21 cellular contexts compared by ENCODE assay signal in genomic region chr6:3233321-3233720, GRCh38. TPM values are rescaled to one million over a fixed set of nuclear protein-coding genes. Genes with fewer than 3 reads are reported as not detected.
DNase-seq lines count a peak whose midpoint lies in the region; ATAC-seq, FAIRE-seq and TF ChIP-seq lines count a peak whose summit lies in the region.
"Had no signal": no experiment of that assay in that cellular context is flagged by ENCODE, and none has a peak within 500 bp of the region (broad histone marks: within the 10 kb centered on the region; RNA-seq: fewer than 3 reads in every experiment).

No MANE protein-coding gene starts in this region.

- no peaks in the 10 kb centered on the region for H3K9me3 Mint-ChIP-seq in neural crest cell
- H3K9me3 Mint-ChIP-seq in activated naive CD4-positive, alpha-beta T cell treated with anti-CD3 and anti-CD28 coated beads, Interleukin-2, amount 10 ng/mL, durations not matched to agents 7 days and 5 days = no peaks in the 10 kb centered on the region

- no peak overlapping the region for H4K5ac ChIP-seq in H1 (ENCODE audit: insufficient read length, low read depth, low read length)

- WGBS in H1 (ENCODE audit: extremely low coverage in 1 of 2, insufficient coverage in 1 of 2, insufficient read length in 1 of 2, insufficient replicate concordance in 2 of 2, low coverage in 1 of 2, low lambda C conversion rate in 2 of 2, missing lambda C conversion rate in 1 of 2), 2 experiments = 90% methylated on average over 3 of the region's 3 CpGs; no CpG with 5 or more reads in 1 of the 2 experiments

- H3K56ac ChIP-seq in H1 (replicated peaks; ENCODE audit: insufficient read length, low read depth, low read length) = no peak overlapping the region

- no peaks in the 10 kb centered on the region for H4K20me1 ChIP-seq in H1 (replicated peaks in 1 of 2; ENCODE audit: control insufficient read depth in 1 of 2, insufficient read depth in 2 of 2, low read length in 2 of 2)

- H3K79me1 ChIP-seq in H1 (ENCODE audit: low read depth, low read length) = no peaks in the 10 kb centered on the region; the same call in 1 of the 2 replicates

- H2AFZ ChIP-seq in H1 (ENCODE audit: low read length) = no peak overlapping the region

- no peak overlapping the region for H4K8ac ChIP-seq in H1 (ENCODE audit: extremely low read depth, insufficient read depth, low read length)

- H3K4me2 ChIP-seq in H1 (ENCODE audit: insufficient read depth in 1 of 2, low read depth in 2 of 2, low read length in 2 of 2) = no peak overlapping the region; a peak in 2 of 4 replicates
- H3K4me2 ChIP-seq: KMS-11 had no signal

- no peak overlapping the region for H2BK12ac ChIP-seq in H1 (ENCODE audit: low read depth, low read length)

- no peaks in the 10 kb centered on the region for H3K9me3 ChIP-seq in H1 (ENCODE audit: insufficient read depth in 2 of 2, low read depth in 1 of 2, low read length in 1 of 2)
- H3K9me3 ChIP-seq: MG63, SK-N-SH had no signal

- no peak overlapping the region for H2BK20ac ChIP-seq in H1 (ENCODE audit: low read length)

- no peak for TF ChIP-seq CTCF in H1 (IDR thresholded peaks at IDR 0.05; ENCODE audit: control extremely low read depth in 1 of 3, insufficient read depth in 1 of 3, low read depth in 1 of 3, low read length in 3 of 3)
- TF ChIP-seq CTCF in neural crest cell (conservative IDR thresholded peaks at IDR 0.05) = no peak

- H3K4me3 ChIP-seq in H1 (ENCODE audit: extremely low read depth in 1 of 4, insufficient read depth in 2 of 4, low read depth in 3 of 4, low read length in 4 of 4) = no peak overlapping the region
- H3K4me3 ChIP-seq: MG63 had no signal

- no peak overlapping the region for H3K27ac Mint-ChIP-seq in neural crest cell (ENCODE audit: unreplicated experiment)
- H3K27ac Mint-ChIP-seq in activated naive CD4-positive, alpha-beta T cell treated with anti-CD3 and anti-CD28 coated beads, Interleukin-2, amount 10 ng/mL, durations not matched to agents 7 days and 5 days = no peak overlapping the region

- DNase-seq in G401 (ENCODE audit: low spot score) = peak; percentile 61
- DNase-seq in NCI-H526 treated with DMSO at 0.1 percent for 48 hours (lab: John Stamatoyannopoulos, UW) = peak; percentile 21
- DNase-seq in H1 (ENCODE audit: low read depth in 1 of 2, low spot score in 2 of 2) = no peak
- DNase-seq in neural crest cell (ENCODE audit: low read depth, low spot score) = no peak
- no peak for DNase-seq in COLO829 (ENCODE audit: low spot score)
- DNase-seq in activated naive CD4-positive, alpha-beta T cell treated with anti-CD3 and anti-CD28 coated beads, Interleukin-2, amount 10 ng/mL, durations not matched to agents 7 days and 5 days = no peak
- DNase-seq: AML-193, DMS79 treated with DMSO at 0.1 percent for 48 hours, GF-D8, MG63, NCI-H1092 treated with DMSO at 0.1 percent for 48 hours, NCI-H1930, NCI-H226, NCI-H774, Right ventricle myocardium superior, SK-N-SH had no signal

- no peak for TF ChIP-seq RAD21 in H1 (IDR thresholded peaks at IDR 0.05 in 1 of 2, conservative IDR thresholded peaks at IDR 0.05 in 1 of 2; ENCODE audit: low read depth in 2 of 2, low read length in 2 of 2)

- H4K91ac ChIP-seq in H1 (replicated peaks; ENCODE audit: insufficient read length, low read length) = no peak overlapping the region

- no peak overlapping the region for H2AK5ac ChIP-seq in H1 (ENCODE audit: low read depth, low read length)

- no peak for TF ChIP-seq EP300 in H1 (IDR thresholded peaks at IDR 0.05; ENCODE audit: borderline replicate concordance in 1 of 2, low read depth in 2 of 2, low read length in 2 of 2)

- ATAC-seq in HG03097 (IDR thresholded peaks at IDR 0.05; ENCODE audit: low FRiP score, unreplicated experiment) = no peak
- ATAC-seq: Panc1 had no signal

- H3K4me1 Mint-ChIP-seq in neural crest cell = peaks cover 71% of the 10 kb centered on the region
- peaks cover 35% of the 10 kb centered on the region for H3K4me1 Mint-ChIP-seq in activated naive CD4-positive, alpha-beta T cell treated with anti-CD3 and anti-CD28 coated beads, Interleukin-2, amount 10 ng/mL, durations not matched to agents 7 days and 5 days

- FAIRE-seq in H1 (lab: Jason Lieb, UNC) = no peak
- FAIRE-seq: D721Med, H54 had no signal

- H3K79me2 ChIP-seq in H1 (ENCODE audit: control insufficient read depth in 1 of 2, insufficient read depth in 2 of 2, low read length in 2 of 2) = no peaks in the 10 kb centered on the region

- H3K4me3 Mint-ChIP-seq in neural crest cell = peak overlapping the region; percentile 97
- no peak overlapping the region for H3K4me3 Mint-ChIP-seq in activated naive CD4-positive, alpha-beta T cell treated with anti-CD3 and anti-CD28 coated beads, Interleukin-2, amount 10 ng/mL, durations not matched to agents 7 days and 5 days

- peaks cover 0 to 23% (median 19%) of the 10 kb centered on the region in 4 experiments; a peak in 6 of 7 replicates for H3K27me3 ChIP-seq in H1 (replicated peaks in 1 of 4; ENCODE audit: control insufficient read depth in 3 of 4, extremely low read depth in 1 of 4, insufficient read depth in 3 of 4, low read length in 3 of 4)

- H2BK5ac ChIP-seq in H1 (ENCODE audit: low read depth, low read length) = no peak overlapping the region

- POLR2A ChIA-PET in H1 (lab: Charles Lee; ENCODE audit: partially characterized antibody) = interaction anchor here (0.6 to 1.5 kb wide), 3 partner anchors 9 to 335 kb away, joined by 3 to 4 read pairs (median 3); no protein-coding TSS in a partner anchor

- peaks cover 5 to 17% (median 11%) of the 10 kb centered on the region in 4 experiments for H3K4me1 ChIP-seq in H1 (replicated peaks in 1 of 4; ENCODE audit: control insufficient read depth in 3 of 4, insufficient read depth in 4 of 4, low read length in 3 of 4)

- in situ Hi-C loops in G401 (cut with HindIII; ENCODE audit: low sequenced_read_pairs) = no loop called here

- TF ChIP-seq POLR2A in H1 (IDR thresholded peaks at IDR 0.05; ENCODE audit: control extremely low read depth in 1 of 2, low read depth in 2 of 2, low read length in 2 of 2) = no peak

- no peak overlapping the region for H3K23ac ChIP-seq in H1 (ENCODE audit: insufficient read length)

- no peak overlapping the region for H2BK120ac ChIP-seq in H1 (replicated peaks; ENCODE audit: low read depth, low read length)

- no peak overlapping the region for H3K18ac ChIP-seq in H1 (ENCODE audit: extremely low read depth, low read length)

- H3K14ac ChIP-seq in H1 (ENCODE audit: insufficient read length) = no peak overlapping the region

- CTCF ChIA-PET in H1 (lab: Charles Lee; ENCODE audit: partially characterized antibody) = interaction anchor here (0.7 to 17.3 kb wide), 2 partner anchors 11 to 18 kb away, joined by 3 to 263 read pairs; no protein-coding TSS in a partner anchor
- CTCF ChIA-PET in activated naive CD4-positive, alpha-beta T cell treated with anti-CD3 and anti-CD28 coated beads, Interleukin-2, amount 10 ng/mL, durations not matched to agents 7 days and 5 days (lab: Charles Lee) = no interaction called here

- H3K27me3 Mint-ChIP-seq in neural crest cell (ENCODE audit: low read depth) = peaks cover 20% of the 10 kb centered on the region
- peaks cover 99% of the 10 kb centered on the region for H3K27me3 Mint-ChIP-seq in activated naive CD4-positive, alpha-beta T cell treated with anti-CD3 and anti-CD28 coated beads, Interleukin-2, amount 10 ng/mL, durations not matched to agents 7 days and 5 days

- H2BK15ac ChIP-seq in H1 (ENCODE audit: low read length) = peak overlapping the region; percentile 13; the same call in 1 of the 2 replicates

- H3K9ac ChIP-seq in H1 (replicated peaks in 1 of 4; ENCODE audit: extremely low read depth in 1 of 4, low read depth in 3 of 4, low read length in 3 of 4) = no peak overlapping the region
- H3K9ac ChIP-seq: KMS-11, SK-N-SH had no signal

- H3K36me3 ChIP-seq in H1 (ENCODE audit: control insufficient read depth in 2 of 4, insufficient read depth in 4 of 4, low read length in 3 of 4) = no peaks in the 10 kb centered on the region
- H3K36me3 ChIP-seq: MG63 had no signal

- no peaks in the 10 kb centered on the region for H3K36me3 Mint-ChIP-seq in neural crest cell (ENCODE audit: low read depth)
- peaks cover 3% of the 10 kb centered on the region for H3K36me3 Mint-ChIP-seq in activated naive CD4-positive, alpha-beta T cell treated with anti-CD3 and anti-CD28 coated beads, Interleukin-2, amount 10 ng/mL, durations not matched to agents 7 days and 5 days

- H3K4ac ChIP-seq in H1 (replicated peaks; ENCODE audit: insufficient read length, low read depth, low read length) = no peak overlapping the region

- H3K23me2 ChIP-seq in H1 (ENCODE audit: low read depth, low read length) = peaks cover 24% of the 10 kb centered on the region

- no peak overlapping the region for H3K27ac ChIP-seq in H1 (ENCODE audit: low read depth, low read length)
- H3K27ac ChIP-seq: KMS-11 had no signal

TF ChIP-seq in H1, 55 proteins besides CTCF, POLR2A, EP300 and RAD21 (continues in another document):
- no peak for TF ChIP-seq YY1 (IDR thresholded peaks at IDR 0.05; ENCODE audit: low read depth, low read length)

RNA-seq across cellular contexts. Expression of gene TUBB2B, which starts 5.9 kb away (rescaled TPM):
- total RNA-seq in G401 (2014; rRNA removed; shearing (Covaris generic)) = 31.6 and 39.2 TPM in 2 replicates
- 599 and 612 TPM in 2 replicates for total RNA-seq in H1 (2021; fragmentation: NEBNext Ultra II Directional; extraction: Animal tissue kit (Norgen Biotek cat#: 25700))
- polyA plus RNA-seq in H1 (2011; rRNA removed) = 722 and 951 TPM in 2 replicates
- 899 TPM for polyA plus RNA-seq in H1 (2011; cell fraction: cytosol; rRNA removed)
- polyA plus RNA-seq in H1 (2011; cell fraction: nucleus; rRNA removed) = 619 TPM
- 543 to 843 TPM (median 779 TPM) in 4 replicates for polyA plus RNA-seq in H1 (2012, experiment 1 of 2)
- polyA plus RNA-seq in H1 (2012, experiment 2 of 2) = 645 TPM
- 579 TPM for polyA plus RNA-seq in H1 (2013, experiment 1 of 2)
- 581 TPM for polyA plus RNA-seq in H1 (2013, experiment 2 of 2)
- 449 and 484 TPM in 2 replicates for polyA minus RNA-seq in H1 (2011; rRNA and poly(A)+ RNA removed)
- 482 TPM for polyA minus RNA-seq in H1 (2011; cell fraction: cytosol; rRNA and poly(A)+ RNA removed)
- polyA minus RNA-seq in H1 (2011; cell fraction: nucleus; rRNA and poly(A)+ RNA removed) = 267 TPM
- total RNA-seq in neural crest cell = 655 and 665 TPM in 2 replicates

RNA-seq across cellular contexts. Expression of gene PSMG4, which starts 25.4 kb away (rescaled TPM):
- total RNA-seq in G401 (2014; rRNA removed; shearing (Covaris generic)) = 26.6 and 54.5 TPM in 2 replicates
- 40.6 and 45.6 TPM in 2 replicates for total RNA-seq in H1 (2021; fragmentation: NEBNext Ultra II Directional; extraction: Animal tissue kit (Norgen Biotek cat#: 25700))
- polyA plus RNA-seq in H1 (2011; rRNA removed) = 113 and 127 TPM in 2 replicates
- polyA plus RNA-seq in H1 (2011; cell fraction: cytosol; rRNA removed) = 91.5 TPM
- polyA plus RNA-seq in H1 (2011; cell fraction: nucleus; rRNA removed) = 70.8 TPM
- 29.6 to 57.7 TPM (median 54.4 TPM) in 4 replicates for polyA plus RNA-seq in H1 (2012, experiment 1 of 2)
- polyA plus RNA-seq in H1 (2012, experiment 2 of 2) = 47.1 TPM
- 52.3 TPM for polyA plus RNA-seq in H1 (2013, experiment 1 of 2)
- polyA plus RNA-seq in H1 (2013, experiment 2 of 2) = 56.2 TPM
- polyA minus RNA-seq in H1 (2011; rRNA and poly(A)+ RNA removed) = 21.4 and 30.4 TPM in 2 replicates
- polyA minus RNA-seq in H1 (2011; cell fraction: cytosol; rRNA and poly(A)+ RNA removed) = 15.4 TPM
- polyA minus RNA-seq in H1 (2011; cell fraction: nucleus; rRNA and poly(A)+ RNA removed) = 39.9 TPM
- total RNA-seq in neural crest cell = 26.3 and 27.9 TPM in 2 replicates

Comparison
In these comparisons a context has a peak if more than half of its experiments do, and no peak if none do; other contexts are left out.
1. DNase-seq: peak in G401 (single experiment) and NCI-H526 treated with DMSO at 0.1 percent for 48 hours (single experiment); none in H1 (0 of 2), neural crest cell (single experiment), COLO829 (single experiment) and activated naive CD4-positive, alpha-beta T cell treated with anti-CD3 and anti-CD28 coated beads, Interleukin-2, amount 10 ng/mL, durations not matched to agents 7 days and 5 days (single experiment).
2. RNA of gene TUBB2B, which starts 5.9 kb away (total RNA-seq): 655 to 665 TPM in neural crest cell and 599 to 612 TPM in H1; 31.6 to 39.2 TPM in G401; every median in the first group is over 10 times any median in the second.